ENCODE assay signal across 22 cellular contexts in genomic region chr1:168368131-168368530, GRCh38.
DNase-seq lines count a peak whose midpoint lies in the region; ATAC-seq and TF ChIP-seq lines count a peak whose summit lies in the region.
"Had no signal": no experiment of that assay in that cellular context is flagged by ENCODE, and none has a peak within 500 bp of the region (broad histone marks: within the 10 kb centered on the region; RNA-seq: fewer than 3 reads in every experiment).

No MANE protein-coding gene starts in this region.

- intact Hi-C loops in Panc1 (cut with micrococcal nuclease; ENCODE audit: unreplicated experiment) = no loop called here

- no peak overlapping the region for H3K4me3 ChIP-seq in Panc1 (ENCODE audit: low read depth in 2 of 2, low read length in 2 of 2)

- peaks cover 2% of the 10 kb centered on the region for H3K4me1 Mint-ChIP-seq in activated naive CD8-positive, alpha-beta T cell treated with anti-CD3 and anti-CD28 coated beads, Interleukin-2, amount 10 ng/mL, durations not matched to agents 7 days and 5 days
- peaks cover 1% of the 10 kb centered on the region for H3K4me1 Mint-ChIP-seq in activated naive CD8-positive, alpha-beta T cell treated with anti-CD3 and anti-CD28 coated beads, Interleukin-2, amount 50 U/mL, for 24 hours

- BruUV-seq in Panc1 (replicated peaks; lab: Mats Ljungman, UMichigan) = no TSS peak

- peaks cover 13% of the 10 kb centered on the region for H3K27me3 Mint-ChIP-seq in activated naive CD8-positive, alpha-beta T cell treated with anti-CD3 and anti-CD28 coated beads, Interleukin-2, amount 10 ng/mL, durations not matched to agents 7 days and 5 days
- peaks cover 2% of the 10 kb centered on the region for H3K27me3 Mint-ChIP-seq in activated naive CD8-positive, alpha-beta T cell treated with anti-CD3 and anti-CD28 coated beads, Interleukin-2, amount 50 U/mL, for 24 hours

- no peak for TF ChIP-seq CTCF in Panc1 (IDR thresholded peaks at IDR 0.05)

- POLR2A ChIA-PET in activated naive CD8-positive, alpha-beta T cell treated with anti-CD3 and anti-CD28 coated beads, Interleukin-2, amount 10 ng/mL, durations not matched to agents 7 days and 5 days (lab: Charles Lee) = no interaction called here
- POLR2A ChIA-PET in Panc1 (lab: Charles Lee) = interaction anchor here (0.6 to 0.7 kb wide), 2 partner anchors 592 to 1387 kb away, joined by 3 read pairs; no protein-coding TSS in a partner anchor

- H3K27ac Mint-ChIP-seq in activated naive CD8-positive, alpha-beta T cell treated with anti-CD3 and anti-CD28 coated beads, Interleukin-2, amount 10 ng/mL, durations not matched to agents 7 days and 5 days = peak overlapping the region; percentile 15
- no peak overlapping the region for H3K27ac Mint-ChIP-seq in activated naive CD8-positive, alpha-beta T cell treated with anti-CD3 and anti-CD28 coated beads, Interleukin-2, amount 50 U/mL, for 24 hours

- H3K27ac ChIP-seq in Panc1 (ENCODE audit: low read length) = no peak overlapping the region
- H3K27ac ChIP-seq: HL-60 had no signal

- H3K9me3 ChIP-seq in Panc1 (ENCODE audit: control insufficient read depth, insufficient read depth, low read depth, low read length) = no peaks in the 10 kb centered on the region
- H3K9me3 ChIP-seq: SK-N-SH had no signal

- CTCF ChIA-PET in Panc1 (lab: Charles Lee) = no interaction called here

- in situ Hi-C loops in Panc1 (cut with HindIII; ENCODE audit: low pct_unique_long_range_greater_than_20kb, low sequenced_read_pairs) = no loop called here

- no peaks in the 10 kb centered on the region for H3K9me3 Mint-ChIP-seq in activated naive CD8-positive, alpha-beta T cell treated with anti-CD3 and anti-CD28 coated beads, Interleukin-2, amount 10 ng/mL, durations not matched to agents 7 days and 5 days
- no peaks in the 10 kb centered on the region for H3K9me3 Mint-ChIP-seq in activated naive CD8-positive, alpha-beta T cell treated with anti-CD3 and anti-CD28 coated beads, Interleukin-2, amount 50 U/mL, for 24 hours
- H3K9me3 Mint-ChIP-seq: CD4-positive, CD25-positive, alpha-beta regulatory T cell had no signal

- no peaks in the 10 kb centered on the region for H3K4me1 ChIP-seq in Panc1 (ENCODE audit: control insufficient read depth, insufficient read depth, low read length)

- DNase-seq in activated naive CD8-positive, alpha-beta T cell treated with anti-CD3 and anti-CD28 coated beads, Interleukin-2, amount 10 ng/mL, durations not matched to agents 7 days and 5 days = no peak
- no peak for DNase-seq in activated naive CD8-positive, alpha-beta T cell treated with anti-CD3 and anti-CD28 coated beads, Interleukin-2, amount 50 U/mL, for 24 hours
- DNase-seq in Panc1 (ENCODE audit: low read depth, low spot score) (no peak), kidney glomerular epithelial cell (lab: John Stamatoyannopoulos, UW) (peak; percentile 29), SKM-1 (lab: John Stamatoyannopoulos, UW; ENCODE audit: unreplicated experiment) (no peak), NCI-H1417 (lab: John Stamatoyannopoulos, UW) (no peak)
- no peak for DNase-seq in activated CD8-positive, alpha-beta memory T cell treated with anti-CD3 and anti-CD28 coated beads for 24 hours
- DNase-seq: 8988T; CD4-positive, CD25-positive, alpha-beta regulatory T cell; DMS79 treated with DMSO at 0.1 percent for 48 hours; GF-D8; Kasumi-1; MV-4-11; NCI-H1105; NCI-H2029 treated with DMSO at 0.1 percent for 48 hours; NCI-H446 treated with DMSO at 0.1 percent for 48 hours; NCI-H526; SIG-M5; SK-N-SH had no signal

- H3K4me3 Mint-ChIP-seq in activated naive CD8-positive, alpha-beta T cell treated with anti-CD3 and anti-CD28 coated beads, Interleukin-2, amount 10 ng/mL, durations not matched to agents 7 days and 5 days = no peak overlapping the region
- H3K4me3 Mint-ChIP-seq in activated naive CD8-positive, alpha-beta T cell treated with anti-CD3 and anti-CD28 coated beads, Interleukin-2, amount 50 U/mL, for 24 hours = no peak overlapping the region
- H3K4me3 Mint-ChIP-seq: CD4-positive, CD25-positive, alpha-beta regulatory T cell had no signal

- H3K27me3 ChIP-seq in Panc1 (ENCODE audit: control insufficient read depth, insufficient read depth, low read length) = peaks cover 6% of the 10 kb centered on the region; the same call in 1 of the 2 replicates

- no peaks in the 10 kb centered on the region for H3K36me3 Mint-ChIP-seq in activated naive CD8-positive, alpha-beta T cell treated with anti-CD3 and anti-CD28 coated beads, Interleukin-2, amount 10 ng/mL, durations not matched to agents 7 days and 5 days
- no peaks in the 10 kb centered on the region for H3K36me3 Mint-ChIP-seq in activated naive CD8-positive, alpha-beta T cell treated with anti-CD3 and anti-CD28 coated beads, Interleukin-2, amount 50 U/mL, for 24 hours (ENCODE audit: low read depth)
- H3K36me3 Mint-ChIP-seq: CD4-positive, CD25-positive, alpha-beta regulatory T cell had no signal

- H3K36me3 ChIP-seq in Panc1 (ENCODE audit: control insufficient read depth, insufficient read depth, low read length) = no peaks in the 10 kb centered on the region

- ATAC-seq in activated naive CD8-positive, alpha-beta T cell treated with anti-CD3 and anti-CD28 coated beads, Interleukin-2, amount 10 ng/mL, durations not matched to agents 7 days and 5 days (ENCODE audit: low read depth) = no peak
- ATAC-seq in activated naive CD8-positive, alpha-beta T cell treated with anti-CD3 and anti-CD28 coated beads, Interleukin-2, amount 50 U/mL, for 24 hours = no peak
- ATAC-seq in Panc1 (0 out of 2 replicates have a peak, but pooled peaks have one; percentile 48), GM21360 (IDR thresholded peaks at IDR 0.05; ENCODE audit: unreplicated experiment) (no peak)
- ATAC-seq: HCT116 had no signal
